1 cellular context compared by ENCODE assay signal in the genomic region with DNA sequence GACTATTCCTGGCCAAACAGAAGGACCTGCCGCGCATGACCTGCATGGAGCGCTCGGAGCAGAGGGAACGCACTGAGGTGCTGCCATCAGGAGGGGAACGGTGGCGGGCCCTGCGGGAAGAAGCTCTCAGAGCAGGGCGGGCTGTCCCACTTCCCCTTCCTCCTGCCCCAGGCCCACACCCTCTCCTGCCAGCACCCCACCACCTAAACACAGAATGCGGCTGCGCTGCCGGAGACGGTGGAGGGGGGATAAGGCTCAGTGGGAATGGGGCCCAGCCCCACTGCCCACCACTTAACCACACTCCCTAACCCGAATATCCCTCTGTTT.
TF ChIP-seq lines count a peak whose summit lies in the region.

No MANE protein-coding gene starts in this region.

TF ChIP-seq in SK-N-SH, 30 proteins besides CTCF, POLR2A, EP300 and RAD21:
- TF ChIP-seq NFIC (IDR thresholded peaks at IDR 0.05; ENCODE audit: borderline replicate concordance) (no peak), JUND (IDR thresholded peaks at IDR 0.05) (no peak), IRF3 (IDR thresholded peaks at IDR 0.05; ENCODE audit: low read depth, low read length) (no peak), YY1 (IDR thresholded peaks at IDR 0.05; ENCODE audit: low read depth) (no peak), ZBTB33 (IDR thresholded peaks at IDR 0.05; ENCODE audit: borderline replicate concordance, low read depth) (no peak), POLR2AphosphoS5 (IDR thresholded peaks at IDR 0.05; ENCODE audit: low read depth, low read length) (no peak), GABPA (IDR thresholded peaks at IDR 0.05; ENCODE audit: low read depth) (no peak), RCOR1 (IDR thresholded peaks at IDR 0.05; ENCODE audit: low read length) (no peak), RXRA (IDR thresholded peaks at IDR 0.05; ENCODE audit: borderline replicate concordance, low read depth) (no peak), PBX3 (IDR thresholded peaks at IDR 0.05) (no peak), FOXM1 (IDR thresholded peaks at IDR 0.05; ENCODE audit: low read depth) (no peak), TCF12 (IDR thresholded peaks at IDR 0.05) (no peak), TEAD4 (IDR thresholded peaks at IDR 0.05; ENCODE audit: borderline replicate concordance, insufficient read depth) (no peak), TAF1 (IDR thresholded peaks at IDR 0.05; ENCODE audit: borderline replicate concordance, low read depth, low read length) (no peak), NRF1 (IDR thresholded peaks at IDR 0.05; ENCODE audit: low read depth, low read length) (no peak), GATA2 (CRISPR knock-in tag; IDR thresholded peaks at IDR 0.05) (no peak), FOXJ3 (CRISPR knock-in tag; IDR thresholded peaks at IDR 0.05) (no peak)
- TF ChIP-seq, protein P1, sequence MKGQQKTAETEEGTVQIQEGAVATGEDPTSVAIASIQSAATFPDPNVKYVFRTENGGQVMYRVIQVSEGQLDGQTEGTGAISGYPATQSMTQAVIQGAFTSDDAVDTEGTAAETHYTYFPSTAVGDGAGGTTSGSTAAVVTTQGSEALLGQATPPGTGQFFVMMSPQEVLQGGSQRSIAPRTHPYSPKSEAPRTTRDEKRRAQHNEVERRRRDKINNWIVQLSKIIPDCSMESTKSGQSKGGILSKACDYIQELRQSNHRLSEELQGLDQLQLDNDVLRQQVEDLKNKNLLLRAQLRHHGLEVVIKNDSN (IDR thresholded peaks at IDR 0.05; ENCODE audit: borderline replicate concordance, low read depth) = no peak
- TF ChIP-seq, protein P2, sequence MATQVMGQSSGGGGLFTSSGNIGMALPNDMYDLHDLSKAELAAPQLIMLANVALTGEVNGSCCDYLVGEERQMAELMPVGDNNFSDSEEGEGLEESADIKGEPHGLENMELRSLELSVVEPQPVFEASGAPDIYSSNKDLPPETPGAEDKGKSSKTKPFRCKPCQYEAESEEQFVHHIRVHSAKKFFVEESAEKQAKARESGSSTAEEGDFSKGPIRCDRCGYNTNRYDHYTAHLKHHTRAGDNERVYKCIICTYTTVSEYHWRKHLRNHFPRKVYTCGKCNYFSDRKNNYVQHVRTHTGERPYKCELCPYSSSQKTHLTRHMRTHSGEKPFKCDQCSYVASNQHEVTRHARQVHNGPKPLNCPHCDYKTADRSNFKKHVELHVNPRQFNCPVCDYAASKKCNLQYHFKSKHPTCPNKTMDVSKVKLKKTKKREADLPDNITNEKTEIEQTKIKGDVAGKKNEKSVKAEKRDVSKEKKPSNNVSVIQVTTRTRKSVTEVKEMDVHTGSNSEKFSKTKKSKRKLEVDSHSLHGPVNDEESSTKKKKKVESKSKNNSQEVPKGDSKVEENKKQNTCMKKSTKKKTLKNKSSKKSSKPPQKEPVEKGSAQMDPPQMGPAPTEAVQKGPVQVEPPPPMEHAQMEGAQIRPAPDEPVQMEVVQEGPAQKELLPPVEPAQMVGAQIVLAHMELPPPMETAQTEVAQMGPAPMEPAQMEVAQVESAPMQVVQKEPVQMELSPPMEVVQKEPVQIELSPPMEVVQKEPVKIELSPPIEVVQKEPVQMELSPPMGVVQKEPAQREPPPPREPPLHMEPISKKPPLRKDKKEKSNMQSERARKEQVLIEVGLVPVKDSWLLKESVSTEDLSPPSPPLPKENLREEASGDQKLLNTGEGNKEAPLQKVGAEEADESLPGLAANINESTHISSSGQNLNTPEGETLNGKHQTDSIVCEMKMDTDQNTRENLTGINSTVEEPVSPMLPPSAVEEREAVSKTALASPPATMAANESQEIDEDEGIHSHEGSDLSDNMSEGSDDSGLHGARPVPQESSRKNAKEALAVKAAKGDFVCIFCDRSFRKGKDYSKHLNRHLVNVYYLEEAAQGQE (IDR thresholded peaks at IDR 0.05; ENCODE audit: low read depth, low read length) = no peak
